In genomic region chr17:38351412-38352222, GRCh38 we compare ENCODE assay signal across 1 cellular context.
TF ChIP-seq lines count a peak whose summit lies in the region.

TSS of gene SOCS7 (plus strand) at chr17:38351844. CDS start at chr17:38352053, 209 bp downstream.

TF ChIP-seq in HEK293, 187 proteins besides CTCF, POLR2A, EP300 and RAD21 (continued from another document):
- TF ChIP-seq ZBTB49 (tag by site-specific recombination; IDR thresholded peaks at IDR 0.05; ENCODE audit: low read depth) (no peak), ZBTB8A (tag by site-specific recombination; IDR thresholded peaks at IDR 0.05) (no peak), ZNF791 (tag by site-specific recombination; IDR thresholded peaks at IDR 0.05) (no peak), ZEB2 (tag by site-specific recombination; IDR thresholded peaks at IDR 0.05) (peak; percentile 75), KLF8 (tag by site-specific recombination; IDR thresholded peaks at IDR 0.05) (peak; percentile 55; the same call in 1 of the 2 replicates), ZNF704 (tag by site-specific recombination; IDR thresholded peaks at IDR 0.05) (no peak), ZNF426 (tag by site-specific recombination; IDR thresholded peaks at IDR 0.05) (no peak), GLIS2 (tag by site-specific recombination; IDR thresholded peaks at IDR 0.05) (0 out of 2 replicates have a peak, but pooled peaks have one; percentile 16), ZNF280D (tag by site-specific recombination; IDR thresholded peaks at IDR 0.05) (peak; percentile 78), ZIC2 (tag by site-specific recombination; IDR thresholded peaks at IDR 0.05) (no peak), ZNF830 (tag by site-specific recombination; IDR thresholded peaks at IDR 0.05; ENCODE audit: low read depth) (no peak), ZNF514 (tag by site-specific recombination; IDR thresholded peaks at IDR 0.05) (no peak), ZNF549 (tag by site-specific recombination; IDR thresholded peaks at IDR 0.05) (no peak), ZNF133 (tag by site-specific recombination; IDR thresholded peaks at IDR 0.05) (no peak), ZNF677 (tag by site-specific recombination; IDR thresholded peaks at IDR 0.05) (no peak), ZNF114 (tag by site-specific recombination; IDR thresholded peaks at IDR 0.05) (no peak), PRDM4 (tag by site-specific recombination; IDR thresholded peaks at IDR 0.05) (no peak), ZNF394 (tag by site-specific recombination; IDR thresholded peaks at IDR 0.05; ENCODE audit: borderline replicate concordance) (no peak)
